ENCODE assay signal across 1 cellular context in the genomic region with DNA sequence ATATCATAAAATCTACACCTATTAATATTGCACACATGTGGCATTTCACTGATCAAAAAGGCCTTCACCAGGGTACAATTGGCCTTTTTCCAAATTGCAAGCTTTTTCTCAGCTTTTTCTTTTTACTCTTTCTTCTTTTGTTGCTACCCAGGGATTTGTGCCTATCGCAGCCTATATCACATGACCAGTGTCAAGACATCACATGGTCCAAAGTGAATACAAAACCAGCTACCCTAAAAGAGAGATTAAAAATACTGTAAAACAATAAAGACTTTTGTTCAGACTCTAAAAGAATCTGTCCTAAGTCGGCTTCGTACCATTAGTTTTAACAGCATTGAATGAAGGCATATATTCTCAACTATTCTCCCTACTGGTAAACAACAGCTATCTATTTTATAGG.
A peak's percentile ranks its signal among the peaks of the same experiment; 100 is the strongest.
TF ChIP-seq lines count a peak whose summit lies in the region.

No MANE protein-coding gene starts in this region.

TF ChIP-seq in K562, 482 proteins besides CTCF, POLR2A, EP300 and RAD21 (continued from another document):
- TF ChIP-seq TFE3 (CRISPR knock-in tag; IDR thresholded peaks at IDR 0.05): peak; percentile 66
